ENCODE assay signal across 1 cellular context in the genomic region with DNA sequence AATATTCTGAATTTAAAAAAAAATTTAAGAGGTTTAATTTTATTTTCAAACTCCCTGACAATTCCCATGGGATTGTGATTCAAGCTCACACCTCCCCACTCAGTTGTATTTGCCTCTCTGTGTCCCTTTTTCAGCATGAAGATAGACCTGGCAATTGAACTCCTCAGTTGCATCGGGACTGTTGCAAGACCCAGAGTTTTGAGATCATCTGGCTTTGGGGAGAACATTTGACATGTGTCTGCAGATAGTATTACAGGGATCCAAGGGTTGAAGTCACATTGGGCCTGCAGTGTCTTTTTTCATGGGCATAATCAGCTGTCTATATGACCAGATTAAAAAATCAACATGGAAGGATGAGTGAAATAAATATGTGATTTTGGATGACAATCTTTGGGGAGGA.
TF ChIP-seq lines count a peak whose summit lies in the region.

No MANE protein-coding gene starts in this region.

TF ChIP-seq in WTC11, 78 proteins besides CTCF, POLR2A, EP300 and RAD21 (continued from another document):
- TF ChIP-seq, protein P1, sequence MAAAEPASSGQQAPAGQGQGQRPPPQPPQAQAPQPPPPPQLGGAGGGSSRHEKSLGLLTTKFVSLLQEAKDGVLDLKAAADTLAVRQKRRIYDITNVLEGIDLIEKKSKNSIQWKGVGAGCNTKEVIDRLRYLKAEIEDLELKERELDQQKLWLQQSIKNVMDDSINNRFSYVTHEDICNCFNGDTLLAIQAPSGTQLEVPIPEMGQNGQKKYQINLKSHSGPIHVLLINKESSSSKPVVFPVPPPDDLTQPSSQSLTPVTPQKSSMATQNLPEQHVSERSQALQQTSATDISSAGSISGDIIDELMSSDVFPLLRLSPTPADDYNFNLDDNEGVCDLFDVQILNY (CRISPR knock-in tag; IDR thresholded peaks at IDR 0.05): no peak
